1 cellular context compared by ENCODE assay signal in genomic region chr5:146753618-146754123, GRCh38.
TF ChIP-seq lines count a peak whose summit lies in the region.

No MANE protein-coding gene starts in this region.

TF ChIP-seq in GM23338, 12 proteins besides CTCF, POLR2A, EP300 and RAD21 (continued from another document):
- TF ChIP-seq, protein P1, sequence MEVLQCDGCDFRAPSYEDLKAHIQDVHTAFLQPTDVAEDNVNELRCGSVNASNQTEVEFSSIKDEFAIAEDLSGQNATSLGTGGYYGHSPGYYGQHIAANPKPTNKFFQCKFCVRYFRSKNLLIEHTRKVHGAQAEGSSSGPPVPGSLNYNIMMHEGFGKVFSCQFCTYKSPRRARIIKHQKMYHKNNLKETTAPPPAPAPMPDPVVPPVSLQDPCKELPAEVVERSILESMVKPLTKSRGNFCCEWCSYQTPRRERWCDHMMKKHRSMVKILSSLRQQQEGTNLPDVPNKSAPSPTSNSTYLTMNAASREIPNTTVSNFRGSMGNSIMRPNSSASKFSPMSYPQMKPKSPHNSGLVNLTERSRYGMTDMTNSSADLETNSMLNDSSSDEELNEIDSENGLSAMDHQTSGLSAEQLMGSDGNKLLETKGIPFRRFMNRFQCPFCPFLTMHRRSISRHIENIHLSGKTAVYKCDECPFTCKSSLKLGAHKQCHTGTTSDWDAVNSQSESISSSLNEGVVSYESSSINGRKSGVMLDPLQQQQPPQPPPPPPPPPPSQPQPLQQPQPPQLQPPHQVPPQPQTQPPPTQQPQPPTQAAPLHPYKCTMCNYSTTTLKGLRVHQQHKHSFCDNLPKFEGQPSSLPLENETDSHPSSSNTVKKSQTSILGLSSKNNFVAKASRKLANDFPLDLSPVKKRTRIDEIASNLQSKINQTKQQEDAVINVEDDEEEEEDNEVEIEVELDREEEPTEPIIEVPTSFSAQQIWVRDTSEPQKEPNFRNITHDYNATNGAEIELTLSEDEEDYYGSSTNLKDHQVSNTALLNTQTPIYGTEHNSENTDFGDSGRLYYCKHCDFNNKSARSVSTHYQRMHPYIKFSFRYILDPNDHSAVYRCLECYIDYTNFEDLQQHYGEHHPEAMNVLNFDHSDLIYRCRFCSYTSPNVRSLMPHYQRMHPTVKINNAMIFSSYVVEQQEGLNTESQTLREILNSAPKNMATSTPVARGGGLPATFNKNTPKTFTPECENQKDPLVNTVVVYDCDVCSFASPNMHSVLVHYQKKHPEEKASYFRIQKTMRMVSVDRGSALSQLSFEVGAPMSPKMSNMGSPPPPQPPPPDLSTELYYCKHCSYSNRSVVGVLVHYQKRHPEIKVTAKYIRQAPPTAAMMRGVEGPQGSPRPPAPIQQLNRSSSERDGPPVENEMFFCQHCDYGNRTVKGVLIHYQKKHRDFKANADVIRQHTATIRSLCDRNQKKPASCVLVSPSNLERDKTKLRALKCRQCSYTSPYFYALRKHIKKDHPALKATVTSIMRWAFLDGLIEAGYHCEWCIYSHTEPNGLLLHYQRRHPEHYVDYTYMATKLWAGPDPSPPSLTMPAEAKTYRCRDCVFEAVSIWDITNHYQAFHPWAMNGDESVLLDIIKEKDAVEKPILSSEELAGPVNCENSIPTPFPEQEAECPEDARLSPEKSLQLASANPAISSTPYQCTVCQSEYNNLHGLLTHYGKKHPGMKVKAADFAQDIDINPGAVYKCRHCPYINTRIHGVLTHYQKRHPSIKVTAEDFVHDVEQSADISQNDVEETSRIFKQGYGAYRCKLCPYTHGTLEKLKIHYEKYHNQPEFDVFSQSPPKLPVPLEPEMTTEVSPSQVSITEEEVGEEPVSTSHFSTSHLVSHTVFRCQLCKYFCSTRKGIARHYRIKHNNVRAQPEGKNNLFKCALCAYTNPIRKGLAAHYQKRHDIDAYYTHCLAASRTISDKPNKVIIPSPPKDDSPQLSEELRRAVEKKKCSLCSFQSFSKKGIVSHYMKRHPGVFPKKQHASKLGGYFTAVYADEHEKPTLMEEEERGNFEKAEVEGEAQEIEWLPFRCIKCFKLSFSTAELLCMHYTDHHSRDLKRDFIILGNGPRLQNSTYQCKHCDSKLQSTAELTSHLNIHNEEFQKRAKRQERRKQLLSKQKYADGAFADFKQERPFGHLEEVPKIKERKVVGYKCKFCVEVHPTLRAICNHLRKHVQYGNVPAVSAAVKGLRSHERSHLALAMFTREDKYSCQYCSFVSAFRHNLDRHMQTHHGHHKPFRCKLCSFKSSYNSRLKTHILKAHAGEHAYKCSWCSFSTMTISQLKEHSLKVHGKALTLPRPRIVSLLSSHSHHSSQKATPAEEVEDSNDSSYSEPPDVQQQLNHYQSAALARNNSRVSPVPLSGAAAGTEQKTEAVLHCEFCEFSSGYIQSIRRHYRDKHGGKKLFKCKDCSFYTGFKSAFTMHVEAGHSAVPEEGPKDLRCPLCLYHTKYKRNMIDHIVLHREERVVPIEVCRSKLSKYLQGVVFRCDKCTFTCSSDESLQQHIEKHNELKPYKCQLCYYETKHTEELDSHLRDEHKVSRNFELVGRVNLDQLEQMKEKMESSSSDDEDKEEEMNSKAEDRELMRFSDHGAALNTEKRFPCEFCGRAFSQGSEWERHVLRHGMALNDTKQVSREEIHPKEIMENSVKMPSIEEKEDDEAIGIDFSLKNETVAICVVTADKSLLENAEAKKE (CRISPR knock-in tag; IDR thresholded peaks at IDR 0.05) = no peak
- TF ChIP-seq STAT1 (IDR thresholded peaks at IDR 0.05; ENCODE audit: unreplicated experiment) = no peak
- TF ChIP-seq CREB1 (CRISPR knock-in tag; IDR thresholded peaks at IDR 0.05; ENCODE audit: low read depth) = no peak
- no peak for TF ChIP-seq POLR2AphosphoS5 (IDR thresholded peaks at IDR 0.05; ENCODE audit: low read depth)
- no peak for TF ChIP-seq JUNB (IDR thresholded peaks at IDR 0.05; ENCODE audit: unreplicated experiment)
- TF ChIP-seq ZNF331 (CRISPR knock-in tag; IDR thresholded peaks at IDR 0.05; ENCODE audit: low read depth) = no peak
TF ChIP-seq in GM23338: peak in this region for 0.
